ENCODE assay signal across 1 cellular context in the genomic region with DNA sequence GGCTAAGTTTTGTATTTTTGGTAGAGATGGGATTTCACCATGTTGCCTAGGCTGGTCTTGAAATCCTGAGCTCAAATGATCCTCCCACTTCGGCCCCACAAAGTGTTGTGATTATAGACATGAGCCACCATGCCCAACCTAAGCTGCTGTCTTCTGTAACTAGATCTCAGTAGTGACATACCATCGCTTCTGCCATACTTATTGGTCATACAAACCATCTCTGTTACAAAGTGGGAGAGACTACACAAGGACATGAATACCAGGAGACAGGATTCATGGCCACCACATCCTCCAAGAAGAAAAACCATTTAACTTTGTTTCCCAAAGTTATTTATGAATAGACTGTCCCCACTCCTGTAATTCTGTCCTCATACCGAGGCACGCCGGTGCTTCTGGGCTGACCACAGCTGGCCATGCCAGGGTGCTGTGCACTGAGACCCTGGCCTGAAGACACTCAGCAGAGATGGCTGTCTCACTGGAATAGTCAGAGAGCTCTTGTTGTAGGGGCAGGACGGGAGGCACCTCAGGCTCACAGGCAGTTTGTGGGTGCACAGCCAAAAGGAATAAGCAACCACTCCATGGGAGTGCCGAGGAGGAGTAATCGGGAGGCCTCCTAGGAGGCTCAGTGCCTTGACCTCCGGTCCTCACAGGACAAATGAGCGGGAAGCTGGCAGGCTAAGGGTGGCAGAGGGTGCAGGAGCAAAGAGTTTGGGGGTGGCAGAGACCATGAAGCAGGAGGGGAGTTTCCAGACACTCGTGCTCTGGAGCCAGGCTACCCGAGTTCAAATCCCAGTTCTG.
TF ChIP-seq lines count a peak whose summit lies in the region.

No MANE protein-coding gene starts in this region.

TF ChIP-seq in K562, 482 proteins besides CTCF, POLR2A, EP300 and RAD21 (continued from another document):
- TF ChIP-seq, protein P1, sequence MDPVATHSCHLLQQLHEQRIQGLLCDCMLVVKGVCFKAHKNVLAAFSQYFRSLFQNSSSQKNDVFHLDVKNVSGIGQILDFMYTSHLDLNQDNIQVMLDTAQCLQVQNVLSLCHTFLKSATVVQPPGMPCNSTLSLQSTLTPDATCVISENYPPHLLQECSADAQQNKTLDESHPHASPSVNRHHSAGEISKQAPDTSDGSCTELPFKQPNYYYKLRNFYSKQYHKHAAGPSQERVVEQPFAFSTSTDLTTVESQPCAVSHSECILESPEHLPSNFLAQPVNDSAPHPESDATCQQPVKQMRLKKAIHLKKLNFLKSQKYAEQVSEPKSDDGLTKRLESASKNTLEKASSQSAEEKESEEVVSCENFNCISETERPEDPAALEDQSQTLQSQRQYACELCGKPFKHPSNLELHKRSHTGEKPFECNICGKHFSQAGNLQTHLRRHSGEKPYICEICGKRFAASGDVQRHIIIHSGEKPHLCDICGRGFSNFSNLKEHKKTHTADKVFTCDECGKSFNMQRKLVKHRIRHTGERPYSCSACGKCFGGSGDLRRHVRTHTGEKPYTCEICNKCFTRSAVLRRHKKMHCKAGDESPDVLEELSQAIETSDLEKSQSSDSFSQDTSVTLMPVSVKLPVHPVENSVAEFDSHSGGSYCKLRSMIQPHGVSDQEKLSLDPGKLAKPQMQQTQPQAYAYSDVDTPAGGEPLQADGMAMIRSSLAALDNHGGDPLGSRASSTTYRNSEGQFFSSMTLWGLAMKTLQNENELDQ (CRISPR knock-in tag; IDR thresholded peaks at IDR 0.05; ENCODE audit: borderline replicate concordance) = no peak
- TF ChIP-seq THRAP3 (IDR thresholded peaks at IDR 0.05; ENCODE audit: borderline replicate concordance) = no peak
- TF ChIP-seq, protein P2, sequence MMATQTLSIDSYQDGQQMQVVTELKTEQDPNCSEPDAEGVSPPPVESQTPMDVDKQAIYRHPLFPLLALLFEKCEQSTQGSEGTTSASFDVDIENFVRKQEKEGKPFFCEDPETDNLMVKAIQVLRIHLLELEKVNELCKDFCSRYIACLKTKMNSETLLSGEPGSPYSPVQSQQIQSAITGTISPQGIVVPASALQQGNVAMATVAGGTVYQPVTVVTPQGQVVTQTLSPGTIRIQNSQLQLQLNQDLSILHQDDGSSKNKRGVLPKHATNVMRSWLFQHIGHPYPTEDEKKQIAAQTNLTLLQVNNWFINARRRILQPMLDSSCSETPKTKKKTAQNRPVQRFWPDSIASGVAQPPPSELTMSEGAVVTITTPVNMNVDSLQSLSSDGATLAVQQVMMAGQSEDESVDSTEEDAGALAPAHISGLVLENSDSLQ (IDR thresholded peaks at IDR 0.05) = no peak
- TF ChIP-seq ZNF165 (CRISPR knock-in tag; IDR thresholded peaks at IDR 0.05; ENCODE audit: borderline replicate concordance) = no peak
- TF ChIP-seq ZBTB1 (CRISPR knock-in tag; IDR thresholded peaks at IDR 0.05; ENCODE audit: borderline replicate concordance, low read depth) = no peak
- TF ChIP-seq, protein P3, sequence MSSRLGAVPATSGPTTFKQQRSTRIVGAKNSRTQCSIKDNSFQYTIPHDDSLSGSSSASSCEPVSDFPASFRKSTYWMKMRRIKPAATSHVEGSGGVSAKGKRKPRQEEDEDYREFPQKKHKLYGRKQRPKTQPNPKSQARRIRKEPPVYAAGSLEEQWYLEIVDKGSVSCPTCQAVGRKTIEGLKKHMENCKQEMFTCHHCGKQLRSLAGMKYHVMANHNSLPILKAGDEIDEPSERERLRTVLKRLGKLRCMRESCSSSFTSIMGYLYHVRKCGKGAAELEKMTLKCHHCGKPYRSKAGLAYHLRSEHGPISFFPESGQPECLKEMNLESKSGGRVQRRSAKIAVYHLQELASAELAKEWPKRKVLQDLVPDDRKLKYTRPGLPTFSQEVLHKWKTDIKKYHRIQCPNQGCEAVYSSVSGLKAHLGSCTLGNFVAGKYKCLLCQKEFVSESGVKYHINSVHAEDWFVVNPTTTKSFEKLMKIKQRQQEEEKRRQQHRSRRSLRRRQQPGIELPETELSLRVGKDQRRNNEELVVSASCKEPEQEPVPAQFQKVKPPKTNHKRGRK (tag; IDR thresholded peaks at IDR 0.05) = no peak
- TF ChIP-seq TRIM24 (IDR thresholded peaks at IDR 0.05) = no peak
- no peak for TF ChIP-seq BACH1 (tag; IDR thresholded peaks at IDR 0.05)
- TF ChIP-seq NFE2 (IDR thresholded peaks at IDR 0.05; ENCODE audit: low read depth) = no peak
- no peak for TF ChIP-seq U2AF2 (optimal IDR thresholded peaks at IDR 0.05; ENCODE audit: low read depth, low read length)
- TF ChIP-seq ZNF347 (CRISPR knock-in tag; IDR thresholded peaks at IDR 0.05; ENCODE audit: low read depth) = no peak
- TF ChIP-seq NELFE (IDR thresholded peaks at IDR 0.05; ENCODE audit: insufficient read depth, insufficient read length) = no peak
- TF ChIP-seq STAT5B (CRISPR knock-in tag; IDR thresholded peaks at IDR 0.05) = no peak
- TF ChIP-seq ZNF24 (IDR thresholded peaks at IDR 0.05) = no peak
TF ChIP-seq in K562: peak in this region for 0.
